In genomic region chr3:189547448-189547847, GRCh38 we compare ENCODE assay signal across 7 cellular contexts.
"Had no signal": no experiment of that assay in that cellular context is flagged by ENCODE, and none has a peak within 500 bp of the region (broad histone marks: within the 10 kb centered on the region; RNA-seq: fewer than 3 reads in every experiment).

No MANE protein-coding gene starts in this region.

- ATAC-seq: K562 had no signal

- H3K27ac ChIP-seq: HL-60, KMS-11 had no signal

- FAIRE-seq: HTR-8/SVneo, K562 had no signal

- H3K9ac ChIP-seq: KMS-11 had no signal

- H3K4me3 ChIP-seq: K562 had no signal

- DNase-seq: IMR-90, KBM-7, KG1 had no signal

- H3K4me2 ChIP-seq: KMS-11 had no signal
